20 cellular contexts compared by ENCODE assay signal in the genomic region with DNA sequence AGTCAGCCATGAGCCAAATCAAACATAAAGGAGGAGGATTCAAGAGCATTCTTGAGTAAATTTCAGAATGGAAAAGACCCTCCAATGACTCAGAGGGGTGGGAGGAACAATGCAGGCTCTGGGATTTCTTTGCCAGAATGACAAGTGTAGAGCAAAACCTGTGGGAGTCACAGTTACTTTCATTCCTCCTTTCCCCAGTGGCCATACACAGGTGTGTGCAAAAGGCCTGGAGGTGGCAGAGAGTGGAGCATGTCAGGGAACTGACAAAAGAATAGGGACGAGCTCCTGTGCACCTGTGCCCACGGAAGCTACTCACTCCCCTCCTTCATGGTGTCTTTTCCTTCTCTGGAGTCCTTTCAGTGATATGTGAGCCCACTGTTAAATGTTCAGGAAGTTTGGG. TPM values are rescaled to one million over a fixed set of nuclear protein-coding genes. Genes with fewer than 3 reads are reported as not detected.
DNase-seq lines count a peak whose midpoint lies in the region; ATAC-seq, FAIRE-seq and TF ChIP-seq lines count a peak whose summit lies in the region.
"Had no signal": no experiment of that assay in that cellular context is flagged by ENCODE, and none has a peak within 500 bp of the region (broad histone marks: within the 10 kb centered on the region; RNA-seq: fewer than 3 reads in every experiment).

No MANE protein-coding gene starts in this region.

- no peaks in the 10 kb centered on the region for H3K36me3 ChIP-seq in H7 (replicated peaks; ENCODE audit: control insufficient read depth, insufficient read depth, low read length)
- H3K36me3 ChIP-seq in kidney (ENCODE audit: control insufficient read depth in 1 of 2, insufficient read depth in 2 of 2, low read length in 2 of 2): no peaks in the 10 kb centered on the region

- FAIRE-seq in kidney (lab: Jason Lieb, UNC): no peak

- intact Hi-C loops in kidney (cut with DNase I): no loop called here

- H3K27ac ChIP-seq in kidney (ENCODE audit: low read depth in 2 of 2, low read length in 2 of 2) (peak overlapping the region; percentile 54 to 56), skin epidermis (peak overlapping the region in 19 of 21 experiments; percentile 3 to 83 (median 68))

- H3K4me1 Mint-ChIP-seq in T-helper 17 cell: peaks cover 25% of the 10 kb centered on the region
- H3K4me1 Mint-ChIP-seq: natural killer cell had no signal

- H3K27me3 ChIP-seq in H7 (ENCODE audit: control insufficient read depth, insufficient read depth, low read length): no peaks in the 10 kb centered on the region

- H3K27me3 Mint-ChIP-seq in T-helper 17 cell: no peaks in the 10 kb centered on the region
- H3K27me3 Mint-ChIP-seq: activated B cell treated with CpG ODN at 0.5 μM for 24 hours, T-cell had no signal

- H3K27ac Mint-ChIP-seq in T-helper 17 cell: peak overlapping the region; percentile 95
- H3K27ac Mint-ChIP-seq: activated B cell treated with CpG ODN at 0.5 μM for 24 hours, natural killer cell, T-cell had no signal

- no peak overlapping the region for H3K9ac ChIP-seq in kidney (ENCODE audit: low read length in 2 of 2)

- H3K9me3 ChIP-seq in T-helper 17 cell (ENCODE audit: control insufficient read depth, low read length, poor library complexity, severe bottlenecking): peaks cover 6% of the 10 kb centered on the region
- H3K9me3 ChIP-seq in kidney (ENCODE audit: control insufficient read depth in 1 of 2, low read length in 2 of 2): peaks cover 3 to 11% of the 10 kb centered on the region in 2 donors

- H3K4me1 ChIP-seq in kidney (ENCODE audit: control insufficient read depth in 1 of 2, insufficient read depth in 1 of 2, low read depth in 1 of 2, low read length in 2 of 2): peaks cover 0 to 6% of the 10 kb centered on the region in 2 donors

- no peak overlapping the region for H3K4me3 ChIP-seq in H7 (ENCODE audit: insufficient read depth, low read depth, low read length)
- H3K4me3 ChIP-seq in kidney (ENCODE audit: low read length in 2 of 2): no peak overlapping the region
- no peak overlapping the region for H3K4me3 ChIP-seq in skin epidermis

- H3K36me3 Mint-ChIP-seq in T-helper 17 cell (ENCODE audit: low read depth): peaks cover 5% of the 10 kb centered on the region
- H3K36me3 Mint-ChIP-seq: natural killer cell had no signal

- ATAC-seq in T-helper 17 cell (no peak), HG02938 (IDR thresholded peaks at IDR 0.05; ENCODE audit: unreplicated experiment) (no peak)
- ATAC-seq: natural killer cell; Right ventricle myocardium inferior; stimulated activated naive CD8-positive, alpha-beta T cell treated with anti-CD3 and anti-CD28 coated beads, Interleukin-15, Interleukin-2, amounts not matched to agents 100 U/mL and 50 U/mL, for 24 hours had no signal

- peak; percentile 21 for DNase-seq in H7
- DNase-seq in T-helper 17 cell: no peak
- no peak for DNase-seq in kidney
- no peak for DNase-seq in T1000 (lab: John Stamatoyannopoulos, UW)
- no peak for DNase-seq in NCI-H1930 (lab: John Stamatoyannopoulos, UW)
- DNase-seq in activated CD8-positive, alpha-beta memory T cell treated with anti-CD3 and anti-CD28 coated beads for 24 hours: no peak
- DNase-seq: activated B cell treated with CpG ODN at 0.5 μM for 24 hours; cerebellar nuclear complex; KBM-7; natural killer cell; NCI-H1092; stimulated activated CD4-positive, alpha-beta T cell treated with anti-CD3 and anti-CD28 coated beads, Interleukin-15, amount 100 ng/mL, for 24 hours; stimulated activated naive CD8-positive, alpha-beta T cell treated with anti-CD3 and anti-CD28 coated beads, Interleukin-15, Interleukin-2, amounts not matched to agents 100 U/mL and 50 U/mL, for 24 hours had no signal

- H3K4me3 Mint-ChIP-seq in T-helper 17 cell: no peak overlapping the region
- H3K4me3 Mint-ChIP-seq: activated B cell treated with CpG ODN at 0.5 μM for 24 hours, natural killer cell, T-cell had no signal

- no peak for TF ChIP-seq CTCF in kidney (IDR thresholded peaks at IDR 0.05; ENCODE audit: borderline replicate concordance, extremely low read depth, insufficient read depth)

RNA-seq across cellular contexts. Expression of a gene that starts 9.4 kb away (rescaled TPM):
- 18.7 and 22.3 TPM in 2 replicates for total RNA-seq in H7 (2014; rRNA removed; shearing (Covaris generic))
- total RNA-seq in T-helper 17 cell (10 to 100 TPM; 11.2 to 13.4 TPM), kidney (23.5 TPM)
- polyA plus RNA-seq in kidney (ENCODE audit: insufficient read depth, low read depth, low replicate concordance): 12.8 TPM

RNA-seq across cellular contexts. Expression of a gene that starts 52.9 kb away (rescaled TPM):
- total RNA-seq in H7 (2014; rRNA removed; shearing (Covaris generic)): 8.9 and 11.6 TPM in 2 replicates
- total RNA-seq in T-helper 17 cell: not detected
- not detected for total RNA-seq in kidney
- not detected for polyA plus RNA-seq in kidney (ENCODE audit: insufficient read depth, low read depth, low replicate concordance)
- total RNA-seq: activated B cell treated with CpG ODN at 0.5 μM for 24 hours, fibroblast of villous mesenchyme, liver, natural killer cell, renal cortical epithelial cell, Right ventricle myocardium inferior had no signal
- polyA plus RNA-seq: liver had no signal
